In the genomic region with DNA sequence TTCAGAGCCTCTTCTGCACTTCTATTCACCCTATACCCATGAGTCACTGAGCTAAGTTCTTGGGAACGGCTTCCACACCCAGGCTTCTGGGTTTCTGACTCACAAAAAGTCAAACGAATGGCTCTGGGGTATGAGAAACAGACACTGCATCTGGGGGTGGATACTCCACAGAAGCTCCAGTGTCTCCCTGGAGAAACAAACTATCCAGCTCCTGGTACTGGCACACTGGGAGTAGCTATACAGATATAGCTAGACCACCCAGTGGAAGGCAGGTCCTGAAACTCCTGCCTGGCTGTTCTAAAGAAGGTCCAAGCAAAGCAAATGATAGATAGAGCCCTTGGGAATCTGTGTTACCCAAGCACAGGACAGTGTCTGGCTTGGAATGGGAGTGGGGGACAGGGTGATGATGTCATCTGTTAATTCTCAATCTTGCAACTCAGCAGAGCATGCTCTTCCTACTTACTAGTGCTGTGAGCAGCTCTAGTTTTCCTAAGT, we compare ENCODE assay signal across 10 cellular contexts. TPM values are rescaled to one million over a fixed set of nuclear protein-coding genes. Genes with fewer than 3 reads are reported as not detected.
DNase-seq lines count a peak whose midpoint lies in the region; ATAC-seq and TF ChIP-seq lines count a peak whose summit lies in the region.
"Had no signal": no experiment of that assay in that cellular context is flagged by ENCODE, and none has a peak within 500 bp of the region (broad histone marks: within the 10 kb centered on the region; RNA-seq: fewer than 3 reads in every experiment).

No MANE protein-coding gene starts in this region.

- no peaks in the 10 kb centered on the region for H4K20me1 ChIP-seq in smooth muscle cell (ENCODE audit: low read depth)

- H3F3A ChIP-seq in smooth muscle cell (ENCODE audit: low read depth), result peaks cover 35% of the 10 kb centered on the region

- H3K27ac ChIP-seq in right cardiac atrium (ENCODE audit: low read length), result peak overlapping the region; percentile 68
- H3K27ac ChIP-seq in smooth muscle cell (ENCODE audit: low read depth), result peak overlapping the region; percentile 96

- H3K27me3 Mint-ChIP-seq in activated naive CD8-positive, alpha-beta T cell treated with anti-CD3 and anti-CD28 coated beads, Interleukin-2, amount 50 U/mL, for 24 hours, result peaks cover 9% of the 10 kb centered on the region
- peaks cover 46% of the 10 kb centered on the region for H3K27me3 Mint-ChIP-seq in progenitor cell of endocrine pancreas

- TF ChIP-seq CTCF in smooth muscle cell (IDR thresholded peaks at IDR 0.05; ENCODE audit: borderline replicate concordance, insufficient read depth, poor library complexity, severe bottlenecking) (no peak), progenitor cell of endocrine pancreas (IDR thresholded peaks at IDR 0.05; ENCODE audit: unreplicated experiment) (no peak)

- peaks cover 25% of the 10 kb centered on the region for H3K79me2 ChIP-seq in smooth muscle cell (ENCODE audit: low read depth)

- H3K9me3 Mint-ChIP-seq in activated naive CD8-positive, alpha-beta T cell treated with anti-CD3 and anti-CD28 coated beads, Interleukin-2, amount 50 U/mL, for 24 hours, result no peaks in the 10 kb centered on the region
- no peaks in the 10 kb centered on the region for H3K9me3 Mint-ChIP-seq in progenitor cell of endocrine pancreas (ENCODE audit: low read depth)

- H3K9me3 ChIP-seq in right cardiac atrium (ENCODE audit: control insufficient read depth, low read length), result no peaks in the 10 kb centered on the region
- no peaks in the 10 kb centered on the region for H3K9me3 ChIP-seq in smooth muscle cell (replicated peaks; ENCODE audit: low read depth)

- H3K9ac ChIP-seq in smooth muscle cell (ENCODE audit: low read depth), result peak overlapping the region; percentile 74

- no peaks in the 10 kb centered on the region for H3K36me3 ChIP-seq in smooth muscle cell (ENCODE audit: low read depth)

- peaks cover 18% of the 10 kb centered on the region for H3K4me1 Mint-ChIP-seq in activated naive CD8-positive, alpha-beta T cell treated with anti-CD3 and anti-CD28 coated beads, Interleukin-2, amount 50 U/mL, for 24 hours
- H3K4me1 Mint-ChIP-seq in progenitor cell of endocrine pancreas (ENCODE audit: low read depth), result peaks cover 6% of the 10 kb centered on the region

- WGBS in right cardiac atrium, result 50% methylated on average over 2 of the region's 2 CpGs
- 0% methylated on average over 2 of the region's 2 CpGs for WGBS in smooth muscle cell (ENCODE audit: low lambda C conversion rate)

- H3K4me3 Mint-ChIP-seq in activated naive CD8-positive, alpha-beta T cell treated with anti-CD3 and anti-CD28 coated beads, Interleukin-2, amount 50 U/mL, for 24 hours, result no peak overlapping the region
- H3K4me3 Mint-ChIP-seq in progenitor cell of endocrine pancreas (ENCODE audit: low read depth), result no peak overlapping the region

- H3K27ac Mint-ChIP-seq in activated naive CD8-positive, alpha-beta T cell treated with anti-CD3 and anti-CD28 coated beads, Interleukin-2, amount 50 U/mL, for 24 hours, result no peak overlapping the region
- no peak overlapping the region for H3K27ac Mint-ChIP-seq in progenitor cell of endocrine pancreas

- intact Hi-C loops in right cardiac atrium (cut with DNase I), result no loop called here

- peak overlapping the region; percentile 78 for H3K4me2 ChIP-seq in smooth muscle cell

- peak; percentile 72 for DNase-seq in GM04504 (ENCODE audit: low read depth)
- no peak for DNase-seq in activated naive CD8-positive, alpha-beta T cell treated with anti-CD3 and anti-CD28 coated beads, Interleukin-2, amount 50 U/mL, for 24 hours
- DNase-seq in right cardiac atrium, result no peak
- no peak for DNase-seq in smooth muscle cell (lab: John Stamatoyannopoulos, UW; ENCODE audit: unreplicated experiment)
- no peak for DNase-seq in NCI-H2227 treated with DMSO at 0.1 percent for 48 hours (lab: John Stamatoyannopoulos, UW)
- DNase-seq in progenitor cell of endocrine pancreas (ENCODE audit: low spot score, unreplicated experiment), result no peak
- DNase-seq: activated CD4-positive, CD25-positive, alpha-beta regulatory T cell; effector memory CD4-positive, alpha-beta T cell had no signal

- H2AFZ ChIP-seq in smooth muscle cell (ENCODE audit: low read depth), result peak overlapping the region; percentile 31

- H3K4me1 ChIP-seq in right cardiac atrium (ENCODE audit: control insufficient read depth, insufficient read depth, low read length), result peaks cover 9% of the 10 kb centered on the region
- H3K4me1 ChIP-seq in smooth muscle cell (ENCODE audit: low read depth), result peaks cover 14% of the 10 kb centered on the region

- H3K4me3 ChIP-seq in right cardiac atrium (ENCODE audit: low read length) (no peak overlapping the region), smooth muscle cell (no peak overlapping the region)

- H3K36me3 Mint-ChIP-seq in activated naive CD8-positive, alpha-beta T cell treated with anti-CD3 and anti-CD28 coated beads, Interleukin-2, amount 50 U/mL, for 24 hours (ENCODE audit: low read depth), result no peaks in the 10 kb centered on the region
- no peaks in the 10 kb centered on the region for H3K36me3 Mint-ChIP-seq in progenitor cell of endocrine pancreas (ENCODE audit: insufficient read depth)

- H3K27me3 ChIP-seq in right cardiac atrium (ENCODE audit: control insufficient read depth, insufficient read depth), result no peaks in the 10 kb centered on the region
- no peaks in the 10 kb centered on the region for H3K27me3 ChIP-seq in smooth muscle cell (ENCODE audit: low read depth)

- ATAC-seq in activated naive CD8-positive, alpha-beta T cell treated with anti-CD3 and anti-CD28 coated beads, Interleukin-2, amount 50 U/mL, for 24 hours, result peak; percentile 65
- ATAC-seq in right cardiac atrium (peak; percentile 83 to 84), HG02973 (IDR thresholded peaks at IDR 0.05; ENCODE audit: unreplicated experiment) (no peak), HG03469 (IDR thresholded peaks at IDR 0.05; ENCODE audit: unreplicated experiment) (no peak)

RNA-seq across cellular contexts. Expression of a gene that starts 6.9 kb away (rescaled TPM):
- total RNA-seq in right cardiac atrium, result 1 to 10 TPM; 4.6 to 5.8 (median 5.4) TPM
- polyA plus RNA-seq in right cardiac atrium, result 9.2 TPM
- 38.0 and 50.0 TPM in 2 replicates for total RNA-seq in smooth muscle cell
- 25.7 and 51.4 TPM in 2 replicates for polyA plus RNA-seq in smooth muscle cell
- 0.53 TPM in 1 of 2 replicates, not detected in the other for total RNA-seq in progenitor cell of endocrine pancreas

RNA-seq across cellular contexts. Expression of a gene that starts 20.7 kb away (rescaled TPM):
- total RNA-seq in right cardiac atrium (100 to 1,000 TPM in 3 of 4 donors, 10 to 100 TPM in 1; 96.5 to 125 (median 106) TPM), smooth muscle cell (25.5 and 33.3 TPM in 2 replicates), progenitor cell of endocrine pancreas (282 and 287 TPM in 2 replicates)
- polyA plus RNA-seq in right cardiac atrium (86.3 TPM), smooth muscle cell (4.2 and 8.1 TPM in 2 replicates)

RNA-seq across cellular contexts. Expression of a gene that starts 27.9 kb away (rescaled TPM):
- total RNA-seq in right cardiac atrium (not detected), smooth muscle cell (not detected in 2 replicates), progenitor cell of endocrine pancreas (not detected in 2 replicates)
- polyA plus RNA-seq in right cardiac atrium (0.14 TPM), smooth muscle cell (0.33 TPM in 1 of 2 replicates, not detected in the other)

RNA-seq across cellular contexts. Expression of a gene that starts 35.5 kb away (rescaled TPM):
- total RNA-seq in right cardiac atrium (under 1 TPM in 2 of 4 donors, not detected in 2; 0.09 to 0.19 TPM), smooth muscle cell (not detected in 2 replicates), progenitor cell of endocrine pancreas (0.10 and 0.11 TPM in 2 replicates)
- polyA plus RNA-seq in right cardiac atrium (0.14 TPM), smooth muscle cell (not detected in 2 replicates)

RNA-seq across cellular contexts. Expression of a gene that starts 57.1 kb away (rescaled TPM):
- 10 to 100 TPM; 19.0 to 47.4 (median 34.4) TPM for total RNA-seq in right cardiac atrium
- 37.2 TPM for polyA plus RNA-seq in right cardiac atrium
- total RNA-seq in smooth muscle cell, result 6.8 and 8.2 TPM in 2 replicates
- 11.0 and 18.6 TPM in 2 replicates for polyA plus RNA-seq in smooth muscle cell
- total RNA-seq in progenitor cell of endocrine pancreas, result 13.7 and 13.9 TPM in 2 replicates

Comparison
In these comparisons a context has a peak if more than half of its experiments do, and no peak if none do; other contexts are left out.
1. ATAC-seq: peak in activated naive CD8-positive, alpha-beta T cell treated with anti-CD3 and anti-CD28 coated beads, Interleukin-2, amount 50 U/mL, for 24 hours (single experiment) and right cardiac atrium (2 of 2); none in HG02973 (single experiment) and HG03469 (single experiment).